In the genomic region with DNA sequence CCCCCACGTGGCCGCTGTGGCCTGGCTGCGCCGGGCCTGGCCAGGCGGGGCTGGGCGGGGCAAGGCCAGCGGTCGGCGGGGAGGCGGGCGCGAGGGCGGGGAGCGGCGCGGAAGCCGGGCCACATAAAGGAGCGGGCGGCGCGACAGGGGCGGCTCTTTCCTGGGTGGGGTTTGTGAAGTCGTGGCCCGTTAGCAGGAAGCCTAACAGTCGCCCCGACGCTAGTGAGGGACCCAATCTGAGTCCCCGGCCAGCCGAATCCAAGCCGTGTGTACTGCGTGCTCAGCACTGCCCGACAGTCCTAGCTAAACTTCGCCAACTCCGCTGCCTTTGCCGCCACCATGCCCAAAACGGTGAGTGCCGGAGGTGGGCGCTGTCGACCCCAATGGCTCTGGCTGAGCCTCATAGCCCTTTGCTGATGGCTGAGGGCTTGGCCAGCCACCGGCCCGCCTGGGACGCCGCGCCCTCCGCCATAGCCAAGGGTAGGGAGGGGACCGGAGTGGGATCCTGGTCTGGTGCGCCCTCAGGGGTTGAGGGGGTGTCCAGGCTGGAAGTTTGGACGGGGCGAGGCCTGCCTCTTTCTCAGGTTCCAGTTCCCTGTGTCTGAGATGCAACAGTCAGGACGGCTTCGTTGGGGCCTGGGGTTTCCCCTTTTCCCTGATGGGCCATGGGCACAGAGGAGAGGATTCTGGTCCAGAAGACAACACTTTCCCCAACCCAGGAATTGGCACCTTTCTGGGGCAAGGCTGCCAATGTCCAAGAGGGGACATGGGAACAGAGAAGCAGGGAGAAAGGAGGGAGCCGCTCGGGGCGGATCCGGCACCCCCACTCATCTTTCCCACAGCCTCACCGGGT, we compare ENCODE assay signal across 8 cellular contexts. TPM values are rescaled to one million over a fixed set of nuclear protein-coding genes. Genes with fewer than 3 reads are reported as not detected.
DNase-seq lines count a peak whose midpoint lies in the region; ATAC-seq, FAIRE-seq and TF ChIP-seq lines count a peak whose summit lies in the region.

Gene MSN, plus strand, starts transcription at position 152 of the 853 bp plus-strand sequence. Its CDS starts 188 bp downstream, at position 340.

- H3K4me3 ChIP-seq in IMR-90 (ENCODE audit: insufficient read depth, low read depth, low read length): peak within 1 kb of the TSS; percentile 99
- H3K4me3 ChIP-seq in GM12878: peak within 1 kb of the TSS; percentile 90
- peak within 1 kb of the TSS; percentile 63 for H3K4me3 ChIP-seq in iPS-18c (ENCODE audit: insufficient read depth, low read depth, low read length)
- H3K4me3 ChIP-seq in spleen: peak within 1 kb of the TSS; percentile 60 to 87 (median 72)

- H3K4ac ChIP-seq in IMR-90 (ENCODE audit: low read depth, low read length): peak within 1 kb of the TSS; percentile 98

- peak within 1 kb of the TSS; percentile 97 for H2BK5ac ChIP-seq in IMR-90 (ENCODE audit: low read depth, low read length, poor library complexity, severe bottlenecking)

- H2BK20ac ChIP-seq in IMR-90 (ENCODE audit: low read depth, low read length): no peak within 1 kb of the TSS

- in situ Hi-C loops in IMR-90 (cut with MboI; ENCODE audit: low sequenced_read_pairs) (no loop called here), GM12878 (cut with MboI) (no loop called here)

- H3K23ac ChIP-seq in IMR-90 (ENCODE audit: low read depth, low read length): peak within 1 kb of the TSS; percentile 98

- peak within 1 kb of the TSS; percentile 89 for H3K56ac ChIP-seq in IMR-90 (ENCODE audit: extremely low read depth, insufficient read depth, low read length)

- H3K9me1 ChIP-seq in IMR-90 (ENCODE audit: insufficient read depth, low read length): peaks cover 3% of the 10 kb centered on the region; the same call in 1 of the 2 replicates

- H3K18ac ChIP-seq in IMR-90 (ENCODE audit: low read depth, low read length): peak within 1 kb of the TSS; percentile 79

- peaks cover 25% of the 10 kb centered on the region for H3K36me3 Mint-ChIP-seq in Calu3 (ENCODE audit: insufficient read depth, unreplicated experiment)

- H4K20me1 ChIP-seq in IMR-90 (ENCODE audit: insufficient read depth, low read length): peaks cover 31% of the 10 kb centered on the region; the same call in 1 of the 2 replicates
- no peaks in the 10 kb centered on the region for H4K20me1 ChIP-seq in GM12878 (ENCODE audit: control insufficient read depth, insufficient read depth)

- no peak for FAIRE-seq in GM12878 (lab: Jason Lieb, UNC)

- RAD21 ChIA-PET in GM12878 (lab: Charles Lee; ENCODE audit: unreplicated experiment): interaction anchor here (0.8 to 9.8 kb wide), 11 partner anchors 9 to 333 kb away, joined by 3 to 109 read pairs (median 6); no protein-coding TSS in a partner anchor

- peaks cover 0 to 5% of the 10 kb centered on the region in 2 experiments; a peak in 2 of 4 replicates for H3K79me1 ChIP-seq in IMR-90 (ENCODE audit: low read depth in 1 of 2, low read length in 2 of 2)

- TF ChIP-seq RAD21 in IMR-90 (IDR thresholded peaks at IDR 0.05; ENCODE audit: low read length) (peak; percentile 21; the same call in 1 of the 2 replicates), GM12878 (IDR thresholded peaks at IDR 0.05; ENCODE audit: insufficient read depth, low read depth, low read length) (no peak)

- intact Hi-C loops in Calu3 (cut with micrococcal nuclease; ENCODE audit: unreplicated experiment): loop anchor here (5.0 kb wide), 2 partner anchors 40 to 70 kb away; no protein-coding TSS in a partner anchor
- intact Hi-C loops in IMR-90 (cut with micrococcal nuclease): loop anchor here (1.0 kb wide), 2 partner anchors 39 to 72 kb away; no protein-coding TSS in a partner anchor
- intact Hi-C loops in GM12878 (cut with micrococcal nuclease; ENCODE audit: unreplicated experiment): loop anchor here (1.0 to 5.0 kb wide), 3 partner anchors 35 to 72 kb away; no protein-coding TSS in a partner anchor
- intact Hi-C loops in spleen (cut with DNase I; ENCODE audit: low total_unique reads): loop anchor here (10.0 kb wide), 1 partner anchor 57 kb away; no protein-coding TSS in a partner anchor

- H3K27ac ChIP-seq in IMR-90 (ENCODE audit: insufficient read depth, low read length) (peak within 1 kb of the TSS; percentile 99), GM12878 (ENCODE audit: control insufficient read depth, insufficient read depth) (peak within 1 kb of the TSS; percentile 83), spleen (peak within 1 kb of the TSS; percentile 75 to 97 (median 94))

- peak within 1 kb of the TSS; percentile 91 for H3K27ac Mint-ChIP-seq in Calu3 (ENCODE audit: unreplicated experiment)

- peak within 1 kb of the TSS; percentile 81 for H3K4me3 Mint-ChIP-seq in Calu3 (ENCODE audit: low read depth, unreplicated experiment)

- no peaks in the 10 kb centered on the region for H3K9me3 Mint-ChIP-seq in Calu3 (ENCODE audit: low read depth, unreplicated experiment)

- H2BK15ac ChIP-seq in IMR-90 (ENCODE audit: low read depth, low read length): peak within 1 kb of the TSS; percentile 78; the same call in 2 of the 3 replicates

- peak within 1 kb of the TSS; percentile 99 for H2AK9ac ChIP-seq in IMR-90 (replicated peaks; ENCODE audit: low read depth, low read length, poor library complexity)

- WGBS in IMR-90 (ENCODE audit: extremely low coverage in 2 of 2, insufficient read length in 1 of 2), 2 experiments: 24% methylated on average over 16 of the region's 56 CpGs; no CpG with 5 or more reads in 1 of the 2 experiments
- WGBS in GM12878 (ENCODE audit: insufficient coverage, insufficient replicate concordance, low lambda C conversion rate, missing lambda C conversion rate): 42% methylated on average over 36 of the region's 56 CpGs
- WGBS in spleen, 5 donors: 0 to 41% (median 8%) methylated on average over 5 to 56 of the region's 56 CpGs

- peak within 1 kb of the TSS; percentile 75 to 91 for H4K8ac ChIP-seq in IMR-90 (ENCODE audit: low read depth in 2 of 2, low read length in 2 of 2)

- peak within 1 kb of the TSS; percentile 77 for H2AFZ ChIP-seq in IMR-90 (replicated peaks; ENCODE audit: low read length, poor library complexity)
- peak within 1 kb of the TSS; percentile 33 for H2AFZ ChIP-seq in GM12878 (ENCODE audit: control insufficient read depth, low read depth, low read length)

- H3K36me3 ChIP-seq in IMR-90 (ENCODE audit: control insufficient read depth, insufficient read depth, low read length) (peaks cover 3% of the 10 kb centered on the region; the same call in 1 of the 2 replicates), GM12878 (ENCODE audit: control insufficient read depth in 2 of 2, insufficient read depth in 2 of 2, low read length in 1 of 2) (0 out of 4 replicates have a peak, but pooled peaks cover 0 to 2% of the 10 kb centered on the region in 2 experiments), spleen (peaks cover 0 to 11% (median 0%) of the 10 kb centered on the region in 6 donors)

- peak within 1 kb of the TSS; percentile 100 for H2AK5ac ChIP-seq in IMR-90 (ENCODE audit: low read depth, low read length)

- H3K14ac ChIP-seq in IMR-90 (replicated peaks; ENCODE audit: low read depth, low read length): peak within 1 kb of the TSS; percentile 97

- dilution Hi-C loops in IMR-90 (cut with HindIII; ENCODE audit: low sequenced_read_pairs, unreplicated experiment): no loop called here

- peaks cover 23% of the 10 kb centered on the region for H3K4me1 Mint-ChIP-seq in Calu3 (ENCODE audit: low read depth, unreplicated experiment)

- H3K4me2 ChIP-seq in IMR-90 (ENCODE audit: low read depth, low read length) (peak within 1 kb of the TSS; percentile 75), GM12878 (ENCODE audit: control insufficient read depth, insufficient read depth) (peak within 1 kb of the TSS; percentile 44; the same call in 1 of the 2 replicates)

- ATAC-seq in GM21390 (IDR thresholded peaks at IDR 0.05; ENCODE audit: unreplicated experiment) (peak; percentile 81), IMR-90 (ENCODE audit: low read depth) (peak; percentile 86), GM12878 (peak; percentile 84)

- POLR2A ChIA-PET in IMR-90 (lab: Charles Lee; ENCODE audit: unreplicated experiment) (interaction anchor here (0.5 to 1.8 kb wide), 3 partner anchors 13 to 72 kb away, joined by 3 to 8 read pairs (median 4); no protein-coding TSS in a partner anchor), GM12878 (lab: Charles Lee) (interaction anchor here (0.6 to 3.2 kb wide), 5 partner anchors 16 to 71 kb away, joined by 3 to 17 read pairs (median 5); no protein-coding TSS in a partner anchor)

- peak within 1 kb of the TSS; percentile 51 for H4K5ac ChIP-seq in IMR-90 (ENCODE audit: low read depth, low read length)

- H3K27me3 Mint-ChIP-seq in Calu3 (ENCODE audit: unreplicated experiment): no peaks in the 10 kb centered on the region

- H3K4me1 ChIP-seq in IMR-90 (ENCODE audit: control insufficient read depth, insufficient read depth, low read length): no peaks in the 10 kb centered on the region; the same call in 1 of the 2 replicates
- peaks cover 4% of the 10 kb centered on the region; the same call in 1 of the 2 replicates for H3K4me1 ChIP-seq in GM12878 (ENCODE audit: control insufficient read depth, insufficient read depth, low read length)
- peaks cover 0 to 47% (median 31%) of the 10 kb centered on the region in 6 donors for H3K4me1 ChIP-seq in spleen

- peak within 1 kb of the TSS; percentile 97 for H4K91ac ChIP-seq in IMR-90 (ENCODE audit: insufficient read depth, low read depth, low read length)

- peak within 1 kb of the TSS; percentile 75 for H2BK120ac ChIP-seq in IMR-90 (ENCODE audit: low read depth, low read length)

- SMC1A ChIA-PET in GM12878 (lab: Charles Lee; ENCODE audit: uncharacterized antibody, unreplicated experiment): interaction anchor here (0.9 to 9.3 kb wide), 10 partner anchors 9 to 71 kb away, joined by 3 to 112 read pairs (median 5); no protein-coding TSS in a partner anchor

- TF ChIP-seq POLR2A in IMR-90 (IDR thresholded peaks at IDR 0.05; ENCODE audit: low read depth, low read length): peak; percentile 80
- TF ChIP-seq POLR2A in GM12878 (IDR thresholded peaks at IDR 0.05; ENCODE audit: low read depth, low read length): peak; percentile 85
- peak in 1 of 3 donors; percentile 38 for TF ChIP-seq POLR2A in spleen (IDR thresholded peaks at IDR 0.05)

- DNase-seq in Calu3 (peak; percentile 78), IMR-90 (peak; percentile 35), T1000 (lab: John Stamatoyannopoulos, UW) (peak; percentile 46), GM12878 (ENCODE audit: low read depth, low spot score) (no peak), spleen (peak; percentile 96), NCI-H524 treated with DMSO at 0.1 percent for 48 hours (lab: John Stamatoyannopoulos, UW) (no peak)

- CTCF ChIA-PET in Calu3 (lab: Charles Lee) (interaction anchor here (0.6 to 1.0 kb wide), 3 partner anchors 11 to 36 kb away, joined by 3 to 4 read pairs (median 3); no protein-coding TSS in a partner anchor), IMR-90 (lab: Yijun Ruan, JAX) (no interaction called here), GM12878 (lab: Yijun Ruan, JAX) (interaction anchor here (1.0 to 2.1 kb wide), 7 partner anchors 11 to 71 kb away, joined by 3 to 8 read pairs (median 3); no protein-coding TSS in a partner anchor)

- no peaks in the 10 kb centered on the region for H3K9me3 ChIP-seq in IMR-90 (ENCODE audit: control insufficient read depth, insufficient read depth, low read length)
- H3K9me3 ChIP-seq in GM12878 (replicated peaks; ENCODE audit: control insufficient read depth, insufficient read depth, low read length): no peaks in the 10 kb centered on the region; the same call in 2 of the 3 replicates
- peaks cover 17% of the 10 kb centered on the region for H3K9me3 ChIP-seq in iPS-18c (ENCODE audit: control insufficient read depth, insufficient read depth, low read length)
- H3K9me3 ChIP-seq in spleen: peaks cover 0 to 7% (median 0%) of the 10 kb centered on the region in 8 donors

- no peak for TF ChIP-seq EP300 in GM12878 (IDR thresholded peaks at IDR 0.05; ENCODE audit: borderline replicate concordance in 1 of 2, control insufficient read depth in 1 of 2, low read depth in 2 of 2, low read length in 2 of 2)

- no peak for TF ChIP-seq CTCF in Calu3 (IDR thresholded peaks at IDR 0.05; ENCODE audit: unreplicated experiment)
- TF ChIP-seq CTCF in IMR-90 (conservative IDR thresholded peaks at IDR 0.05; ENCODE audit: low read depth, low read length): no peak; the same call in none of the 2 replicates
- peak; percentile 5 to 14 (median 14); a peak in 1 of 6 replicates for TF ChIP-seq CTCF in GM12878 (IDR thresholded peaks at IDR 0.05 in 2 of 3, conservative IDR thresholded peaks at IDR 0.05 in 1 of 3; ENCODE audit: control insufficient read depth in 2 of 3, extremely low read depth in 1 of 3, insufficient read depth in 1 of 3, low read depth in 3 of 3, low read length in 3 of 3)
- no peak for TF ChIP-seq CTCF in spleen (IDR thresholded peaks at IDR 0.05 in 8 of 11, conservative IDR thresholded peaks at IDR 0.05 in 3 of 11)

- H3K27me3 ChIP-seq in IMR-90 (ENCODE audit: control insufficient read depth, insufficient read depth, low read length): no peaks in the 10 kb centered on the region
- H3K27me3 ChIP-seq in GM12878 (replicated peaks in 1 of 2; ENCODE audit: control insufficient read depth in 2 of 2, insufficient read depth in 2 of 2, low read length in 1 of 2): no peaks in the 10 kb centered on the region
- H3K27me3 ChIP-seq in spleen (replicated peaks in 1 of 7): no peaks in the 10 kb centered on the region

- BruUV-seq in Calu3 (replicated peaks; lab: Mats Ljungman, UMichigan): no TSS peak
- BruUV-seq in IMR-90 (replicated peaks; lab: Mats Ljungman, UMichigan): no TSS peak
- TSS peak; percentile 58 for BruUV-seq in GM12878 (replicated peaks; lab: Mats Ljungman, UMichigan)

- peaks cover 49% of the 10 kb centered on the region for H3K79me2 ChIP-seq in GM12878 (ENCODE audit: control insufficient read depth, insufficient read depth, low read length)

- peak within 1 kb of the TSS; percentile 97 for H3K9ac ChIP-seq in IMR-90 (ENCODE audit: low read depth, low read length)
- H3K9ac ChIP-seq in GM12878 (ENCODE audit: control insufficient read depth, insufficient read depth, low read length): peak within 1 kb of the TSS; percentile 78

RNA-seq across cellular contexts. Expression of gene MSN, which starts in this region (rescaled TPM):
- total RNA-seq in Calu3 (2022): 101 and 129 TPM in 2 replicates
- 580 and 619 TPM in 2 replicates for total RNA-seq in IMR-90 (2012; rRNA removed)
- 422 TPM in 2 replicates for polyA plus RNA-seq in IMR-90 (2012; rRNA removed)
- 175 and 199 TPM in 2 replicates for polyA plus RNA-seq in IMR-90 (2012; cell fraction: cytosol; rRNA removed)
- 152 and 305 TPM in 2 replicates for polyA plus RNA-seq in IMR-90 (2012; cell fraction: nucleus; rRNA removed; ENCODE audit: low replicate concordance)
- total RNA-seq in GM12878 (2013; cell fraction: nucleolus; rRNA removed): 67.4 and 69.4 TPM in 2 replicates
- 279 and 294 TPM in 2 replicates for total RNA-seq in GM12878 (2014; rRNA removed)
- 206 and 211 TPM in 2 replicates for total RNA-seq in GM12878 (2014; rRNA removed; fragmentation: Illumina TruSeq; extraction: Trizol)
- total RNA-seq in GM12878 (2021): 315 and 317 TPM in 2 replicates
- polyA plus RNA-seq in GM12878 (2011; ENCODE audit: low read depth): 183 TPM
- polyA plus RNA-seq in GM12878 (2011; rRNA removed): 202 and 343 TPM in 2 replicates
- polyA plus RNA-seq in GM12878 (2011; cell fraction: cytosol; rRNA removed): 285 and 339 TPM in 2 replicates
- polyA plus RNA-seq in GM12878 (2011; cell fraction: nucleus; rRNA removed): 202 and 358 TPM in 2 replicates
- polyA plus RNA-seq in GM12878 (2012): 215 and 225 TPM in 2 replicates
- 432 and 447 TPM in 2 replicates for polyA plus RNA-seq in GM12878 (2014; fragmentation: Illumina TruSeq; extraction: Trizol)
- polyA plus RNA-seq in GM12878 (2014; fragmentation: Nextera tagmentation; extraction: Ambion mirVana): 100 to 1,000 TPM in 1 of 2 experiments, 10 to 100 TPM in 1; 93.8 to 104 TPM
- 232 and 241 TPM in 2 replicates for polyA plus RNA-seq in GM12878 (2014; rRNA removed)
- 100 to 1,000 TPM; 267 to 272 TPM for polyA plus RNA-seq in GM12878 (2016; fragmentation: Nextera tagmentation; extraction: Ambion mirVana)
- polyA minus RNA-seq in GM12878 (2011; rRNA and poly(A)+ RNA removed): 303 and 349 TPM in 2 replicates
- polyA minus RNA-seq in GM12878 (2011; cell fraction: cytosol; rRNA and poly(A)+ RNA removed): 122 and 136 TPM in 2 replicates
- polyA minus RNA-seq in GM12878 (2011; cell fraction: nucleus; rRNA and poly(A)+ RNA removed): 53.2 and 119 TPM in 2 replicates
- total RNA-seq in spleen: 100 to 1,000 TPM; 298 to 396 (median 335) TPM
- polyA plus RNA-seq in spleen: 100 to 1,000 TPM; 101 to 197 (median 129) TPM

Comparison
In these comparisons a context has a peak if more than half of its experiments do, and no peak if none do; other contexts are left out.
1. DNase-seq: peak in Calu3 (single experiment), IMR-90 (single experiment), T1000 (single experiment) and spleen (single experiment); none in GM12878 (single experiment) and NCI-H524 treated with DMSO at 0.1 percent for 48 hours (single experiment).
2. CTCF ChIP-seq: peak in GM12878 (3 of 3); none in Calu3 (single experiment), IMR-90 (single experiment) and spleen (0 of 11).
3. Peak in every context shown above with its lines, with median percentiles within 50 percentile points of each other: ATAC-seq, H3K27ac ChIP-seq and H3K4me3 ChIP-seq.